Comparison of ENCODE assay signal across 1 cellular context in genomic region chr2:126688591-126688990, GRCh38. TPM values are rescaled to one million over a fixed set of nuclear protein-coding genes. Genes with fewer than 3 reads are reported as not detected.
"Had no signal": no experiment of that assay in that cellular context is flagged by ENCODE, and none has a peak within 500 bp of the region (broad histone marks: within the 10 kb centered on the region; RNA-seq: fewer than 3 reads in every experiment).

No MANE protein-coding gene starts in this region.

RNA-seq across cellular contexts. Expression of gene GYPC, which starts 32.6 kb away (rescaled TPM):
- polyA plus RNA-seq: SK-N-SH had no signal
